17 cellular contexts compared by ENCODE assay signal in the genomic region with DNA sequence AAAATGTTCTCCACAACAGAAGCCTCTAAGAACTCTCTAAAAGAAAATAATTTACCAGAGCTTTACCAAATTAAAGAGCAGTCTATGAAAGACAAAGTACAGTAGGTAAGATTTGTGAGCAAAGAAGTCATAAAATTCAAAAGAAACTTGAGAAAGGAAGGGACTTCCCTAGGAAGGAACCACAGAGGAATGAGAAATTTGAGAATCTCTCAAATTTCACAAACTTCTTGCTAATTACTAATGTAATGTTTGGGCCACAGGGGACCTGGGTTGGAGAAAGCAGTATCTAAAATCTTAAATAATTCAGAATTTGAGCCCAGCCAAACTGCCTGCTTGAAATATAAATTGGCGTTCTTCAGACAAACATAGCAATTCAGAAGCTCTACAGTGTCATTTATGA.
"Had no signal": no experiment of that assay in that cellular context is flagged by ENCODE, and none has a peak within 500 bp of the region (broad histone marks: within the 10 kb centered on the region; RNA-seq: fewer than 3 reads in every experiment).

No MANE protein-coding gene starts in this region.

- H3K36me3 Mint-ChIP-seq: activated CD8-positive, alpha-beta memory T cell treated with anti-CD3 and anti-CD28 coated beads, Interleukin-2, amount 10 ng/mL, durations not matched to agents 7 days and 5 days; activated naive CD8-positive, alpha-beta T cell treated with anti-CD3 and anti-CD28 coated beads for 36 hours; brain; memory B cell; neural progenitor cell had no signal

- ATAC-seq: activated CD8-positive, alpha-beta memory T cell treated with anti-CD3 and anti-CD28 coated beads, Interleukin-2, amount 10 ng/mL, durations not matched to agents 7 days and 5 days; naive thymus-derived CD4-positive, alpha-beta T cell had no signal

- H3K4me1 Mint-ChIP-seq: activated CD4-positive, alpha-beta memory T cell treated with anti-CD3 and anti-CD28 coated beads, Interleukin-2, amount 10 ng/mL, durations not matched to agents 7 days and 5 days; activated CD8-positive, alpha-beta memory T cell treated with anti-CD3 and anti-CD28 coated beads, Interleukin-2, amount 10 ng/mL, durations not matched to agents 7 days and 5 days; activated naive CD8-positive, alpha-beta T cell treated with anti-CD3 and anti-CD28 coated beads for 36 hours; brain; memory B cell; neural progenitor cell had no signal

- H3K4me1 ChIP-seq: neural progenitor cell, thyroid gland had no signal

- H3K27me3 ChIP-seq: neural progenitor cell, thyroid gland had no signal

- H3K4me3 Mint-ChIP-seq: activated CD4-positive, alpha-beta memory T cell treated with anti-CD3 and anti-CD28 coated beads, Interleukin-2, amount 10 ng/mL, durations not matched to agents 7 days and 5 days; activated CD8-positive, alpha-beta memory T cell treated with anti-CD3 and anti-CD28 coated beads, Interleukin-2, amount 10 ng/mL, durations not matched to agents 7 days and 5 days; activated naive CD8-positive, alpha-beta T cell treated with anti-CD3 and anti-CD28 coated beads for 36 hours; brain; immature natural killer cell; memory B cell; naive thymus-derived CD4-positive, alpha-beta T cell; neural progenitor cell had no signal

- H3K4me3 ChIP-seq: neural progenitor cell, thyroid gland had no signal

- H3K27ac Mint-ChIP-seq: activated CD4-positive, alpha-beta memory T cell treated with anti-CD3 and anti-CD28 coated beads, Interleukin-2, amount 10 ng/mL, durations not matched to agents 7 days and 5 days; activated CD8-positive, alpha-beta memory T cell treated with anti-CD3 and anti-CD28 coated beads, Interleukin-2, amount 10 ng/mL, durations not matched to agents 7 days and 5 days; activated naive CD8-positive, alpha-beta T cell treated with anti-CD3 and anti-CD28 coated beads for 36 hours; brain; immature natural killer cell; memory B cell; naive thymus-derived CD4-positive, alpha-beta T cell; neural progenitor cell; progenitor cell of endocrine pancreas had no signal

- H3K9me3 ChIP-seq: thyroid gland had no signal

- H3K9ac ChIP-seq: neural progenitor cell had no signal

- H3K4me2 ChIP-seq: neural progenitor cell had no signal

- H3K36me3 ChIP-seq: neural progenitor cell, thyroid gland had no signal

- DNase-seq: activated CD4-positive, alpha-beta memory T cell treated with anti-CD3 and anti-CD28 coated beads, Interleukin-2, amount 10 ng/mL, durations not matched to agents 7 days and 5 days; activated CD4-positive, alpha-beta T cell treated with anti-CD3 and anti-CD28 coated beads for 48 hours; activated CD4-positive, CD25-positive, alpha-beta regulatory T cell; activated CD8-positive, alpha-beta memory T cell treated with anti-CD3 and anti-CD28 coated beads, Interleukin-2, amount 10 ng/mL, durations not matched to agents 7 days and 5 days; activated naive CD8-positive, alpha-beta T cell treated with anti-CD3 and anti-CD28 coated beads for 36 hours; caudate nucleus; erythroblast; immature natural killer cell; naive thymus-derived CD4-positive, alpha-beta T cell; stimulated activated CD4-positive, alpha-beta T cell treated with anti-CD3 and anti-CD28 coated beads, Interleukin-2, amount 100 ng/mL, for 24 hours; stimulated activated naive CD4-positive, alpha-beta T cell treated with Interleukin-2 at 50 U/mL for 16 hours; T1000; thyroid gland had no signal

- H2AFZ ChIP-seq: neural progenitor cell had no signal

- H3K9me3 Mint-ChIP-seq: activated CD4-positive, alpha-beta memory T cell treated with anti-CD3 and anti-CD28 coated beads, Interleukin-2, amount 10 ng/mL, durations not matched to agents 7 days and 5 days; memory B cell; neural progenitor cell had no signal

- H3K27me3 Mint-ChIP-seq: activated CD4-positive, alpha-beta memory T cell treated with anti-CD3 and anti-CD28 coated beads, Interleukin-2, amount 10 ng/mL, durations not matched to agents 7 days and 5 days; activated CD8-positive, alpha-beta memory T cell treated with anti-CD3 and anti-CD28 coated beads, Interleukin-2, amount 10 ng/mL, durations not matched to agents 7 days and 5 days; activated naive CD8-positive, alpha-beta T cell treated with anti-CD3 and anti-CD28 coated beads for 36 hours; brain; naive thymus-derived CD4-positive, alpha-beta T cell; progenitor cell of endocrine pancreas had no signal

- H3K27ac ChIP-seq: neural progenitor cell, thyroid gland had no signal
